In the genomic region with DNA sequence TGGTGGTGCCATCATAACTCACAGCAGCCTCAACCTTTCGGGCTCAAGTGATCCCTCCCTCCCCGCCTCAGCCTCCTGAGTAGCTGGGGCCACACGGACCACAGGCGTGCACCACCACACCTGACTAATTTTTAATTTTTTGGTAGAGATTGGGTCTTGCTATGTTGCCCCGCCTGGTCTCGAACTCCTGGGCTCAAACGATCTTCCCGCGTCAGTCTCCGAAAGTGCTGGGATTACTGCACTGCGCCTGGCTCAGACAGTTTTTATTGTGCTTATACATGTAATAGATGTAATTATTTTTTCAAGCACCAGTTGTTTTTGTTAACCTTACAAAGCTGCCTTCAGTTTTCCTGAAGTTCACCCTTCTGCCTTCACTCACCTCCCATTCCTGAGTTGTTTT, we compare ENCODE assay signal across 8 cellular contexts. TPM values are rescaled to one million over a fixed set of nuclear protein-coding genes. Genes with fewer than 3 reads are reported as not detected.
DNase-seq lines count a peak whose midpoint lies in the region; ATAC-seq, FAIRE-seq and TF ChIP-seq lines count a peak whose summit lies in the region.

No MANE protein-coding gene starts in this region.

- no peak for TF ChIP-seq POLR2A in body of pancreas (IDR thresholded peaks at IDR 0.05)

- H3K27ac ChIP-seq in BLaER1 treated with 17β-estradiol and CSF1 and Interleukin-3, amounts not matched to agents 10 nM and 100 nM: peak overlapping the region in 8 of 11 experiments; percentile 39 to 71 (median 58); a peak in 7 of 22 replicates
- H3K27ac ChIP-seq in body of pancreas: peak overlapping the region in 3 of 4 donors; percentile 77 to 84 (median 82)

- DNase-seq in Jurkat, Clone E6-1 (ENCODE audit: low read depth, low spot score): no peak
- DNase-seq in body of pancreas: no peak
- DNase-seq in neural crest cell (ENCODE audit: low read depth, low spot score): no peak
- no peak for DNase-seq in HTR-8/SVneo (ENCODE audit: insufficient read length, low spot score)
- no peak for DNase-seq in activated effector memory CD4-positive, alpha-beta T cell treated with Interleukin-2 at 50 U/mL for 16 hours
- no peak for DNase-seq in NCI-H345 (lab: John Stamatoyannopoulos, UW)

- peak overlapping the region; percentile 61 to 99 (median 96); a peak in 21 of 22 replicates for H3K4me2 ChIP-seq in BLaER1 treated with 17β-estradiol and CSF1 and Interleukin-3, amounts not matched to agents 10 nM and 100 nM

- no peaks in the 10 kb centered on the region for H3K27me3 Mint-ChIP-seq in neural crest cell (ENCODE audit: low read depth)

- peak overlapping the region in 10 of 11 experiments; percentile 68 to 79 (median 72); a peak in 12 of 22 replicates for H3K9ac ChIP-seq in BLaER1 treated with 17β-estradiol and CSF1 and Interleukin-3, amounts not matched to agents 10 nM and 100 nM

- peaks cover 19 to 60% (median 42%) of the 10 kb centered on the region in 10 experiments for H3K4me1 ChIP-seq in BLaER1 treated with 17β-estradiol and CSF1 and Interleukin-3, amounts not matched to agents 10 nM and 100 nM
- H3K4me1 ChIP-seq in body of pancreas: peaks cover 46% of the 10 kb centered on the region

- H3K9me3 Mint-ChIP-seq in neural crest cell: no peaks in the 10 kb centered on the region

- H4K20me1 ChIP-seq in BLaER1 treated with 17β-estradiol and CSF1 and Interleukin-3, amounts not matched to agents 10 nM and 100 nM: peaks cover 0 to 28% (median 11%) of the 10 kb centered on the region in 11 experiments; a peak in 12 of 22 replicates

- H3K27ac Mint-ChIP-seq in neural crest cell (ENCODE audit: unreplicated experiment): no peak overlapping the region

- no peaks in the 10 kb centered on the region for H3K9me3 ChIP-seq in BLaER1 treated with 17β-estradiol and CSF1 and Interleukin-3, amounts not matched to agents 10 nM and 100 nM (replicated peaks in 1 of 11)
- H3K9me3 ChIP-seq in body of pancreas: no peaks in the 10 kb centered on the region

- WGBS in body of pancreas, 2 donors: 90 to 94% methylated on average over 11 of the region's 11 CpGs

- peaks cover 3% of the 10 kb centered on the region for H3K36me3 Mint-ChIP-seq in neural crest cell (ENCODE audit: low read depth)

- H3K36me3 ChIP-seq in BLaER1 treated with 17β-estradiol and CSF1 and Interleukin-3, amounts not matched to agents 10 nM and 100 nM: peaks cover 5 to 33% (median 20%) of the 10 kb centered on the region in 11 experiments
- H3K36me3 ChIP-seq in body of pancreas (replicated peaks in 1 of 2; ENCODE audit: insufficient read depth in 1 of 2, low read depth in 2 of 2): peaks cover 0 to 5% of the 10 kb centered on the region in 2 donors

- H3K4me3 Mint-ChIP-seq in neural crest cell: peak overlapping the region; percentile 91

- ATAC-seq in body of pancreas (no peak), HG02981 (IDR thresholded peaks at IDR 0.05; ENCODE audit: unreplicated experiment) (no peak)

- no peak for TF ChIP-seq CTCF in body of pancreas (IDR thresholded peaks at IDR 0.05)
- no peak for TF ChIP-seq CTCF in neural crest cell (conservative IDR thresholded peaks at IDR 0.05)

- FAIRE-seq in HTR-8/SVneo (lab: Jason Lieb, UNC): no peak

- no peaks in the 10 kb centered on the region for H3K27me3 ChIP-seq in BLaER1 treated with 17β-estradiol and CSF1 and Interleukin-3, amounts not matched to agents 10 nM and 100 nM
- no peaks in the 10 kb centered on the region for H3K27me3 ChIP-seq in body of pancreas

- peaks cover 33% of the 10 kb centered on the region for H3K4me1 Mint-ChIP-seq in neural crest cell

- intact Hi-C loops in body of pancreas (cut with DNase I): no loop called here

- peak overlapping the region in 5 of 10 experiments; percentile 62 to 77 (median 65); a peak in 6 of 20 replicates for H3K4me3 ChIP-seq in BLaER1 treated with 17β-estradiol and CSF1 and Interleukin-3, amounts not matched to agents 10 nM and 100 nM
- peak overlapping the region; percentile 66 for H3K4me3 ChIP-seq in Jurkat, Clone E6-1 (ENCODE audit: low read length)
- no peak overlapping the region for H3K4me3 ChIP-seq in body of pancreas

RNA-seq across cellular contexts. Expression of a gene that starts 38.0 kb away (rescaled TPM):
- polyA plus RNA-seq in Jurkat, Clone E6-1 (2012; ENCODE audit: insufficient read depth, insufficient read length): 649 TPM
- 100 to 1,000 TPM in 1 of 2 donors, 10 to 100 TPM in 1; 97.2 to 153 TPM for total RNA-seq in body of pancreas
- 581 and 589 TPM in 2 replicates for total RNA-seq in neural crest cell

RNA-seq across cellular contexts. Expression of a gene that starts 58.7 kb away (rescaled TPM):
- polyA plus RNA-seq in Jurkat, Clone E6-1 (2012; ENCODE audit: insufficient read depth, insufficient read length): 0.90 TPM
- total RNA-seq in body of pancreas (1 to 10 TPM in 1 of 2 donors, under 1 TPM in 1; 0.78 to 1.3 TPM), neural crest cell (1.2 and 1.4 TPM in 2 replicates)
